ENCODE assay signal across 8 cellular contexts in genomic region chr10:42637142-42637541, GRCh38. TPM values are rescaled to one million over a fixed set of nuclear protein-coding genes. Genes with fewer than 3 reads are reported as not detected.
DNase-seq lines count a peak whose midpoint lies in the region; ATAC-seq and TF ChIP-seq lines count a peak whose summit lies in the region.

No MANE protein-coding gene starts in this region.

- intact Hi-C loops in PC-9 (cut with micrococcal nuclease; ENCODE audit: unreplicated experiment) = loop anchor here (5.0 kb wide), 1 partner anchor 270 kb away; no protein-coding TSS in a partner anchor

- H2AFZ ChIP-seq in PC-9 (peak overlapping the region; percentile 86), parathyroid adenoma (peak overlapping the region; percentile 80)

- H3K27ac ChIP-seq in PC-9 = peak overlapping the region; percentile 85; the same call in 1 of the 2 replicates
- peak overlapping the region; percentile 96 for H3K27ac ChIP-seq in epithelial cell of prostate
- H3K27ac ChIP-seq in parathyroid adenoma = peak overlapping the region; percentile 84

- H3K4me3 ChIP-seq in PC-9 = peak overlapping the region; percentile 68
- peak overlapping the region; percentile 83 for H3K4me3 ChIP-seq in parathyroid adenoma (ENCODE audit: low read depth, low read length)

- POLR2A ChIA-PET in PC-9 (lab: Charles Lee; ENCODE audit: unreplicated experiment) = no interaction called here

- H3K79me2 ChIP-seq in PC-9 (ENCODE audit: low read depth) (peaks cover 14% of the 10 kb centered on the region; the same call in 1 of the 2 replicates), parathyroid adenoma (no peaks in the 10 kb centered on the region)

- DNase-seq in G401 (ENCODE audit: low spot score) (peak; percentile 15), PC-9 (no peak), epithelial cell of prostate (ENCODE audit: low read depth, low spot score) (no peak), GM10266 (ENCODE audit: extremely low spot score) (no peak), T-helper 9 cell (no peak)

- no peak for ATAC-seq in GM19452 (IDR thresholded peaks at IDR 0.05; ENCODE audit: unreplicated experiment)
- no peak for ATAC-seq in HG03565 (IDR thresholded peaks at IDR 0.05; ENCODE audit: unreplicated experiment)

- H3F3A ChIP-seq in PC-9 (ENCODE audit: insufficient read depth, low read depth) = no peaks in the 10 kb centered on the region

- H3K4me1 ChIP-seq in PC-9 (replicated peaks; ENCODE audit: insufficient read depth) (peaks cover 28% of the 10 kb centered on the region), parathyroid adenoma (no peaks in the 10 kb centered on the region)

- peak overlapping the region; percentile 82 for H3K4me2 ChIP-seq in PC-9
- peak overlapping the region; percentile 72 for H3K4me2 ChIP-seq in parathyroid adenoma (ENCODE audit: low read length)

- CTCF ChIA-PET in PC-9 (lab: Charles Lee) = no interaction called here

- BruUV-seq in PC-9 (replicated peaks; lab: Mats Ljungman, UMichigan) = no TSS peak

- H3K9me3 ChIP-seq in PC-9 (ENCODE audit: insufficient read depth, low read depth) (no peaks in the 10 kb centered on the region), parathyroid adenoma (ENCODE audit: control insufficient read depth, low read length) (no peaks in the 10 kb centered on the region)

- in situ Hi-C loops in G401 (cut with HindIII; ENCODE audit: low sequenced_read_pairs) = no loop called here

- H3K36me3 ChIP-seq in PC-9 (ENCODE audit: low read depth) = 0 out of 2 replicates have a peak, but pooled peaks cover 1% of the 10 kb centered on the region
- no peaks in the 10 kb centered on the region for H3K36me3 ChIP-seq in parathyroid adenoma (ENCODE audit: control insufficient read depth, insufficient read depth, low read length)

- no peak overlapping the region for H3K9ac ChIP-seq in parathyroid adenoma

- no peak for TF ChIP-seq CTCF in PC-9 (conservative IDR thresholded peaks at IDR 0.05)
- TF ChIP-seq CTCF in parathyroid adenoma (IDR thresholded peaks at IDR 0.05) = no peak
- no peak for TF ChIP-seq CTCF in GM10266 (IDR thresholded peaks at IDR 0.05; ENCODE audit: control insufficient read depth, insufficient read depth, low read depth, missing control alignments)

- no peaks in the 10 kb centered on the region for H3K27me3 ChIP-seq in PC-9 (ENCODE audit: insufficient read depth, low read depth)
- no peaks in the 10 kb centered on the region for H3K27me3 ChIP-seq in parathyroid adenoma (ENCODE audit: control insufficient read depth, insufficient read depth, low read length)

- H3K9me2 ChIP-seq in PC-9 (ENCODE audit: insufficient read depth) = no peaks in the 10 kb centered on the region

- no peaks in the 10 kb centered on the region for H4K20me1 ChIP-seq in PC-9 (ENCODE audit: insufficient read depth)

RNA-seq across cellular contexts. Expression of gene ZNF33B, which starts 1.2 kb away (rescaled TPM):
- 17.6 and 24.8 TPM in 2 replicates for total RNA-seq in G401 (2014; rRNA removed; shearing (Covaris generic))
- 26.5 and 28.4 TPM in 2 replicates for total RNA-seq in PC-9 (2021)
